Comparison of ENCODE assay signal across 11 cellular contexts in the genomic region with DNA sequence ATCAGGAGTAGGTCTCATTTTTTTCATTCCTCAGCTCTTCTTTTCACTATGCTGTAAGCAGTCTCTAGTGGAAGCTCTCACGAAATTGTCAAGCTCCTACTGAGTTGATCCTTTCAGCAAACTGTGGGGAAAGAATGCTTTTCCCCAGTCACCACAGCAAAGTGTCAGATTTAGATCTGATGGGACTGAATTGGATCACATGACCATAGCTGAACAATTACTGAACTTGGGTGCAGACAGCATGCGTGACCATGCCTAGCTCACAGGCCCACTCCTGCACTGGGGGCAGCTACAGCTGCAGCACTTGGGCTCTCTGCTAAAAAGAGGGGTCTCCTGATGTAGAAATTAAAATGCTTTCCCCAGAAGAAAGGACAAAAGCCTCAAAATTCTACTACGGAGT.
A peak's percentile ranks its signal among the peaks of the same experiment; 100 is the strongest.
DNase-seq lines count a peak whose midpoint lies in the region; ATAC-seq and TF ChIP-seq lines count a peak whose summit lies in the region.
"Had no signal": no experiment of that assay in that cellular context is flagged by ENCODE, and none has a peak within 500 bp of the region (broad histone marks: within the 10 kb centered on the region; RNA-seq: fewer than 3 reads in every experiment).

No MANE protein-coding gene starts in this region.

- peak overlapping the region; percentile 66 for H3K9ac ChIP-seq in DND-41 (ENCODE audit: low read depth, low read length)
- H3K9ac ChIP-seq in OCI-LY3 (ENCODE audit: low read length) = no peak overlapping the region

- H3K36me3 ChIP-seq in DND-41 (ENCODE audit: insufficient read depth, low read length) = peaks cover 13% of the 10 kb centered on the region
- H3K36me3 ChIP-seq in OCI-LY3 (replicated peaks; ENCODE audit: low read depth, low read length) = peaks cover 3% of the 10 kb centered on the region
- H3K36me3 ChIP-seq in effector memory CD4-positive, alpha-beta T cell (ENCODE audit: control insufficient read depth, insufficient read depth, low read length) = no peaks in the 10 kb centered on the region

- H3K4me3 ChIP-seq in DND-41 (ENCODE audit: low read depth in 1 of 2, low read length in 2 of 2) (peak overlapping the region; percentile 4 to 58; a peak in 3 of 4 replicates), OCI-LY3 (ENCODE audit: low read length) (no peak overlapping the region)
- no peak overlapping the region for H3K4me3 ChIP-seq in effector memory CD4-positive, alpha-beta T cell (ENCODE audit: insufficient read depth, low read depth, low read length, poor library complexity, severe bottlenecking)
- H3K4me3 ChIP-seq: GM23338 had no signal

- peaks cover 82% of the 10 kb centered on the region for H3K79me2 ChIP-seq in DND-41 (ENCODE audit: insufficient read depth, low read length)
- H3K79me2 ChIP-seq in OCI-LY3 (ENCODE audit: low read length) = peaks cover 76% of the 10 kb centered on the region

- H3K9me3 ChIP-seq in DND-41 (ENCODE audit: insufficient read depth, low read length, severe bottlenecking) (no peaks in the 10 kb centered on the region), OCI-LY3 (ENCODE audit: insufficient read depth, low read length) (no peaks in the 10 kb centered on the region)
- H3K9me3 ChIP-seq in effector memory CD4-positive, alpha-beta T cell (ENCODE audit: control insufficient read depth, low read length) = no peaks in the 10 kb centered on the region

- H3K4me2 ChIP-seq in DND-41 (ENCODE audit: insufficient read depth, low read length) (peak overlapping the region; percentile 73), OCI-LY3 (ENCODE audit: low read length) (peak overlapping the region; percentile 20; the same call in 1 of the 2 replicates)
- H3K4me2 ChIP-seq: GM23338 had no signal

- DNase-seq in DND-41 (peak; percentile 53), NCI-H187 (lab: John Stamatoyannopoulos, UW) (no peak), NCI-H146 (lab: John Stamatoyannopoulos, UW) (no peak)
- DNase-seq in effector memory CD4-positive, alpha-beta T cell = no peak
- DNase-seq: effector CD4-positive, alpha-beta T cell had no signal

- H3K27me3 ChIP-seq in DND-41 (ENCODE audit: insufficient read depth, low read length, poor library complexity) (no peaks in the 10 kb centered on the region), OCI-LY3 (ENCODE audit: low read depth, low read length) (no peaks in the 10 kb centered on the region)
- no peaks in the 10 kb centered on the region for H3K27me3 ChIP-seq in effector memory CD4-positive, alpha-beta T cell (replicated peaks; ENCODE audit: control insufficient read depth, insufficient read depth, low read length, poor library complexity, severe bottlenecking)

- H3K4me1 ChIP-seq in DND-41 (ENCODE audit: insufficient read depth, low read length) (peaks cover 77% of the 10 kb centered on the region), OCI-LY3 (ENCODE audit: low read length) (peaks cover 33% of the 10 kb centered on the region)
- peaks cover 23% of the 10 kb centered on the region for H3K4me1 ChIP-seq in effector memory CD4-positive, alpha-beta T cell (ENCODE audit: control insufficient read depth, insufficient read depth, low read length, poor library complexity, severe bottlenecking)

- ATAC-seq in DND-41 (ENCODE audit: insufficient read depth, low read depth) = peak; percentile 34
- ATAC-seq in GM21447 (IDR thresholded peaks at IDR 0.05; ENCODE audit: unreplicated experiment) = peak; percentile 25
- no peak for ATAC-seq in HG03280 (IDR thresholded peaks at IDR 0.05; ENCODE audit: unreplicated experiment)
- no peak for ATAC-seq in GM21526 (IDR thresholded peaks at IDR 0.05; ENCODE audit: low FRiP score, unreplicated experiment)
- ATAC-seq: GM23338, Panc1 had no signal

- H3K27ac ChIP-seq in DND-41 (ENCODE audit: low read length) (peak overlapping the region; percentile 97), OCI-LY3 (ENCODE audit: low read length) (no peak overlapping the region)
- peak overlapping the region; percentile 27 for H3K27ac ChIP-seq in effector memory CD4-positive, alpha-beta T cell (ENCODE audit: insufficient read depth, low read length, poor library complexity, severe bottlenecking)

- TF ChIP-seq CTCF in DND-41 (IDR thresholded peaks at IDR 0.05; ENCODE audit: borderline replicate concordance, extremely low read depth, low read length, poor library complexity, severe bottlenecking) (no peak), OCI-LY3 (IDR thresholded peaks at IDR 0.05; ENCODE audit: low read depth, low read length) (no peak)

- no peak overlapping the region for H2AFZ ChIP-seq in DND-41 (ENCODE audit: low read depth, low read length)
- no peak overlapping the region for H2AFZ ChIP-seq in OCI-LY3 (ENCODE audit: low read depth, low read length)
- H2AFZ ChIP-seq: GM23338 had no signal

- H4K20me1 ChIP-seq in DND-41 (ENCODE audit: insufficient read depth, low read length) (peaks cover 38% of the 10 kb centered on the region; the same call in 1 of the 2 replicates), OCI-LY3 (ENCODE audit: insufficient read depth, low read length) (peaks cover 5% of the 10 kb centered on the region; the same call in 1 of the 2 replicates)

Comparison
In these comparisons a context has a peak if more than half of its experiments do, and no peak if none do; other contexts are left out.
1. ATAC-seq: peak in DND-41 (single experiment) and GM21447 (single experiment); none in HG03280 (single experiment) and GM21526 (single experiment).
2. H3K4me3 ChIP-seq: peak in DND-41 (2 of 2); none in OCI-LY3 (single experiment) and effector memory CD4-positive, alpha-beta T cell (single experiment).